Comparison of ENCODE assay signal across 11 cellular contexts in the genomic region with DNA sequence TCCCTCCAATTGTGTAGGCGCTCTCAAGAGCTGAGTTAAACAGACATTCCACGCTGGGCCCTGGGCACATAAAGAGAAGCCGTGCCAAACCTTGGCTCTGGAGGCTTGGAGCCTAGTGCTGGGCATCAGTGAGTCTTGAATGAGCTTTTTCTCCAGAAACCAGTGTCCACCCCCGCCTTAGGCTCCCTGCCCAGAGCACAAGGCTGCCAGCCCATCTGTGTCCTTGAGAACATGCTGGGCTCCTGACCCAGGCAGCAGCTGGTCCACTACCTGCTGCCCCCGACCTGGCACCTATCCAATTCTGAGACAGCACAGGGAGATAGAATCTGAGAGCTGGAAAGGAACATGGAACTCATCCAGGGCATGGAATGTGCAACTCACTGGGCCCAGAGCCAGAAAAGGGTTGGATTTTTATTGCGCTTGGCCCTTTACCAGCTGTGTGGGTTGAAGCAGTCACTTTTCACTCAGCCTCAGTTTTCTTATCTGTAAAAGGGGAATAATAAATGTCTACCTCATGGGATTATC.
A peak's percentile ranks its signal among the peaks of the same experiment; 100 is the strongest.
DNase-seq lines count a peak whose midpoint lies in the region; ATAC-seq and TF ChIP-seq lines count a peak whose summit lies in the region.
"Had no signal": no experiment of that assay in that cellular context is flagged by ENCODE, and none has a peak within 500 bp of the region (broad histone marks: within the 10 kb centered on the region; RNA-seq: fewer than 3 reads in every experiment).

No MANE protein-coding gene starts in this region.

- H3K27ac ChIP-seq in SJCRH30: no peak overlapping the region
- H3K27ac ChIP-seq in right lobe of liver: no peak overlapping the region
- H3K27ac ChIP-seq: HL-60, vagina had no signal

- no peaks in the 10 kb centered on the region for H3K4me1 Mint-ChIP-seq in naive thymus-derived CD8-positive, alpha-beta T cell

- peaks cover 0 to 4% (median 0%) of the 10 kb centered on the region in 3 donors for H3K36me3 Mint-ChIP-seq in naive thymus-derived CD8-positive, alpha-beta T cell

- TF ChIP-seq POLR2A in right lobe of liver (IDR thresholded peaks at IDR 0.05): no peak

- no peaks in the 10 kb centered on the region for H3K9me3 Mint-ChIP-seq in naive thymus-derived CD8-positive, alpha-beta T cell
- H3K9me3 Mint-ChIP-seq: activated T-helper 1 cell treated with anti-CD3 and anti-CD28 coated beads, Interleukin-12 subunit alpha, Interleukin-12 subunit beta, Interleukin-2, Interleukin-4 antibody, amounts not matched to agents 30 ng/mL and 10 ng/mL and 1 ng/mL, durations not matched to agents 14 hours and 24 hours and 36 hours had no signal

- H3K27me3 ChIP-seq in SJCRH30 (no peaks in the 10 kb centered on the region), right lobe of liver (peaks cover 0 to 6% of the 10 kb centered on the region in 2 donors), H7 (ENCODE audit: control insufficient read depth, insufficient read depth, low read length) (peaks cover 2% of the 10 kb centered on the region; the same call in 1 of the 2 replicates)
- H3K27me3 ChIP-seq: vagina had no signal

- no peak for TF ChIP-seq CTCF in right lobe of liver (IDR thresholded peaks at IDR 0.05)

- intact Hi-C loops in right lobe of liver (cut with DNase I) (no loop called here), posterior vena cava (cut with DNase I) (no loop called here)

- H3K4me1 ChIP-seq in SJCRH30 (no peaks in the 10 kb centered on the region), right lobe of liver (peaks cover 0 to 4% (median 0%) of the 10 kb centered on the region in 4 donors)
- H3K4me1 ChIP-seq: vagina had no signal

- no peak overlapping the region for H3K27ac Mint-ChIP-seq in naive thymus-derived CD8-positive, alpha-beta T cell
- H3K27ac Mint-ChIP-seq: activated T-helper 1 cell treated with anti-CD3 and anti-CD28 coated beads, Interleukin-12 subunit alpha, Interleukin-12 subunit beta, Interleukin-2, Interleukin-4 antibody, amounts not matched to agents 30 ng/mL and 10 ng/mL and 1 ng/mL, durations not matched to agents 14 hours and 24 hours and 36 hours had no signal

- H3K36me3 ChIP-seq in SJCRH30 (no peaks in the 10 kb centered on the region), right lobe of liver (no peaks in the 10 kb centered on the region), H7 (replicated peaks; ENCODE audit: control insufficient read depth, insufficient read depth, low read length) (no peaks in the 10 kb centered on the region)
- H3K36me3 ChIP-seq: vagina had no signal

- no peaks in the 10 kb centered on the region for H3K9me3 ChIP-seq in SJCRH30 (replicated peaks)
- no peaks in the 10 kb centered on the region for H3K9me3 ChIP-seq in right lobe of liver
- H3K9me3 ChIP-seq: vagina had no signal

- H3K4me3 Mint-ChIP-seq in naive thymus-derived CD8-positive, alpha-beta T cell: no peak overlapping the region
- H3K4me3 Mint-ChIP-seq: activated T-helper 1 cell treated with anti-CD3 and anti-CD28 coated beads, Interleukin-12 subunit alpha, Interleukin-12 subunit beta, Interleukin-2, Interleukin-4 antibody, amounts not matched to agents 30 ng/mL and 10 ng/mL and 1 ng/mL, durations not matched to agents 14 hours and 24 hours and 36 hours had no signal

- peak; percentile 61 to 85 (median 80) for ATAC-seq in right lobe of liver
- no peak for ATAC-seq in naive thymus-derived CD8-positive, alpha-beta T cell

- POLR2A ChIA-PET in naive thymus-derived CD8-positive, alpha-beta T cell (lab: Charles Lee): no interaction called here

- H3K4me3 ChIP-seq in SJCRH30: no peak overlapping the region
- no peak overlapping the region for H3K4me3 ChIP-seq in right lobe of liver
- H3K4me3 ChIP-seq in H7 (ENCODE audit: insufficient read depth, low read depth, low read length): no peak overlapping the region
- H3K4me3 ChIP-seq: vagina had no signal

- H3K27me3 Mint-ChIP-seq in naive thymus-derived CD8-positive, alpha-beta T cell: peaks cover 8 to 38% (median 21%) of the 10 kb centered on the region in 5 donors

- DNase-seq in Daoy (ENCODE audit: low read depth) (peak; percentile 76), NCI-H146 treated with DMSO at 0.1 percent for 48 hours (lab: John Stamatoyannopoulos, UW; ENCODE audit: unreplicated experiment) (peak; percentile 9), SJCRH30 (peak; percentile 38 to 47), right lobe of liver (peak; percentile 64 to 83 (median 72)), posterior vena cava (ENCODE audit: low spot score) (no peak), H7 (no peak), KG1 (lab: John Stamatoyannopoulos, UW) (no peak)
- no peak for DNase-seq in naive thymus-derived CD8-positive, alpha-beta T cell

- WGBS in right lobe of liver (ENCODE audit: insufficient coverage, low coverage, low lambda C conversion rate, missing lambda C conversion rate): 16% methylated on average over 4 of the region's 6 CpGs

Comparison
In these comparisons a context has a peak if more than half of its experiments do, and no peak if none do; other contexts are left out.
1. DNase-seq: peak in Daoy (single experiment), NCI-H146 treated with DMSO at 0.1 percent for 48 hours (single experiment), SJCRH30 (2 of 2) and right lobe of liver (3 of 3); none in posterior vena cava (single experiment), H7 (single experiment), naive thymus-derived CD8-positive, alpha-beta T cell (0 of 10) and KG1 (single experiment).
2. ATAC-seq: peak in right lobe of liver (4 of 4); none in naive thymus-derived CD8-positive, alpha-beta T cell (0 of 2).